Comparison of ENCODE assay signal across 2 cellular contexts in genomic region chr12:126093911-126094310, GRCh38.
TF ChIP-seq lines count a peak whose summit lies in the region.

No MANE protein-coding gene starts in this region.

TF ChIP-seq in GM23338, 12 proteins besides CTCF, POLR2A, EP300 and RAD21:
- TF ChIP-seq ETS1 (IDR thresholded peaks at IDR 0.05) (0 out of 2 replicates have a peak, but pooled peaks have one; percentile 33), CREB1 (CRISPR knock-in tag; IDR thresholded peaks at IDR 0.05; ENCODE audit: low read depth) (no peak)

TF ChIP-seq in H1, 55 proteins besides CTCF, POLR2A, EP300 and RAD21 (continued from another document):
- TF ChIP-seq ATF3 (IDR thresholded peaks at IDR 0.05; ENCODE audit: insufficient read depth, low read depth, low read length) (peak; percentile 83), SIX5 (IDR thresholded peaks at IDR 0.05; ENCODE audit: low read depth, low read length) (peak; percentile 86), CHD2 (IDR thresholded peaks at IDR 0.05; ENCODE audit: low read length) (no peak), SIN3A (conservative IDR thresholded peaks at IDR 0.05 in 1 of 2, IDR thresholded peaks at IDR 0.05 in 1 of 2; ENCODE audit: low read depth in 1 of 2, low read length in 2 of 2) (no peak)
